26 cellular contexts compared by ENCODE assay signal in the genomic region with DNA sequence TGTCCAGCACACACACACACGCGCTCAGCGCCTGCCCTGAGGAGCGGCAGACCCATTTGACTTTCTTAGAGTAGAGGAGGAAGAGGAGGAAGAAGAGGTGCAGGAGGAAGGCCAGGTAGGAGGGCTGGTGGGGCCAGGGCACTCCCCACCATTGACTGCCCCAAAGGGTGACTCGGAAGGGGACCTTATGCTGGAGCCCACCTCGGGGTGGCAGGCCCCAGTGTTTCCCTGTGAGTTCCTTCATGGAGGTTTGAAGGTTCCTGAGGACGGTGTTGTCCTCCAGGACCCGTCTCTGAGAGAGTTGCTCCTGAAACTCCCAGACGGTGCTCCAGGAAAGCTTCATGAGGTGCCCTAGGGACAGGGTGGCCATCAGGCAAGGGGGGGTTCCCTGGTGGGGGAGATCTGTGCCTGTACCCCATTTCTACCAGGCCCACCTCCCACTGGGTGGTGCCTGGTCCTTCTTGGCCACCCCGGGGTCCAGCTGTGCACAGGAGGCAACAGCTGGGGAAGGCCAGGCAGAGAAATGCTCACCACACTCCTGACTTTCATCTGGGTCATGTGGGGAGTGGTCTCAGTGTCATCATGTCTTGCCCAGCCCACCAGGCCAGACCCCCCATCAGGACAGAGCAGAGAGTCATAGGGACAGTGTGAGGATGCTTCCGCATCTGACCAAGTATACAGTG.
"Had no signal": no experiment of that assay in that cellular context is flagged by ENCODE, and none has a peak within 500 bp of the region (broad histone marks: within the 10 kb centered on the region; RNA-seq: fewer than 3 reads in every experiment).

No MANE protein-coding gene starts in this region.

- H3K4me3 ChIP-seq: dorsolateral prefrontal cortex, gastrocnemius medialis, heart left ventricle, hepatocyte, left lung, smooth muscle cell, testis, tibial artery had no signal

- H3K27ac Mint-ChIP-seq: natural killer cell; progenitor cell of endocrine pancreas; stimulated activated effector memory CD8-positive, alpha-beta T cell treated with anti-CD3 and anti-CD28 coated beads, Interleukin-12 subunit alpha, Interleukin-12 subunit beta, amount 100 ng/mL, for 72 hours; type B pancreatic cell had no signal

- H3K9me3 Mint-ChIP-seq: natural killer cell; stimulated activated effector memory CD8-positive, alpha-beta T cell treated with anti-CD3 and anti-CD28 coated beads, Interleukin-12 subunit alpha, Interleukin-12 subunit beta, amount 100 ng/mL, for 72 hours had no signal

- H3K79me2 ChIP-seq: hepatocyte, parathyroid adenoma had no signal

- H3K9ac ChIP-seq: parathyroid adenoma had no signal

- H3K36me3 ChIP-seq: gastrocnemius medialis, heart left ventricle, left lung, neutrophil, tibial artery had no signal

- H3K4me1 ChIP-seq: gastrocnemius medialis, heart left ventricle, left lung, parathyroid adenoma, testis had no signal

- H3K36me3 Mint-ChIP-seq: natural killer cell; stimulated activated effector memory CD8-positive, alpha-beta T cell treated with anti-CD3 and anti-CD28 coated beads, Interleukin-12 subunit alpha, Interleukin-12 subunit beta, amount 100 ng/mL, for 72 hours; type B pancreatic cell had no signal

- H2AFZ ChIP-seq: hepatocyte, parathyroid adenoma had no signal

- H3K9me3 ChIP-seq: gastrocnemius medialis, left lung, neutrophil, testis, tibial artery had no signal

- H3K27ac ChIP-seq: dorsolateral prefrontal cortex, gastrocnemius medialis, heart left ventricle, hepatocyte, left lung, neutrophil, parathyroid adenoma, testis, tibial artery had no signal

- H3K27me3 ChIP-seq: dorsolateral prefrontal cortex, gastrocnemius medialis, hepatocyte, left lung, neutrophil, testis had no signal

- ATAC-seq: gastrocnemius medialis; heart left ventricle; left cardiac atrium; left lung; natural killer cell; sciatic nerve; stimulated activated effector memory CD8-positive, alpha-beta T cell treated with anti-CD3 and anti-CD28 coated beads, Interleukin-12 subunit alpha, Interleukin-12 subunit beta, amount 100 ng/mL, for 72 hours; stimulated activated naive CD8-positive, alpha-beta T cell treated with anti-CD3 and anti-CD28 coated beads, Interleukin-15, Interleukin-2, amounts not matched to agents 100 U/mL and 50 U/mL, for 24 hours had no signal

- DNase-seq: cerebellar nuclear complex; effector CD4-positive, alpha-beta T cell; foreskin fibroblast; gastrocnemius medialis; heart left ventricle; left cardiac atrium; left lung; mammary epithelial cell; mesendoderm; natural killer cell; stimulated activated CD4-positive, alpha-beta T cell treated with anti-CD3 and anti-CD28 coated beads, Interleukin-2, amount 100 ng/mL, for 24 hours; stimulated activated CD4-positive, alpha-beta T cell treated with anti-CD3 and anti-CD28 coated beads, Interleukin-4, amount 100 ng/mL, for 24 hours; stimulated activated naive CD8-positive, alpha-beta T cell treated with anti-CD3 and anti-CD28 coated beads, Interleukin-15, Interleukin-2, amounts not matched to agents 100 U/mL and 50 U/mL, for 24 hours; substantia nigra; testis; tibial artery had no signal

- FAIRE-seq: colon had no signal

- H3K4me1 Mint-ChIP-seq: natural killer cell had no signal

- H3K4me2 ChIP-seq: hepatocyte, smooth muscle cell had no signal

- H3K4me3 Mint-ChIP-seq: natural killer cell; stimulated activated effector memory CD8-positive, alpha-beta T cell treated with anti-CD3 and anti-CD28 coated beads, Interleukin-12 subunit alpha, Interleukin-12 subunit beta, amount 100 ng/mL, for 72 hours; type B pancreatic cell had no signal
